Comparison of ENCODE assay signal across 8 cellular contexts in genomic region chr6:147515327-147515726, GRCh38. TPM values are rescaled to one million over a fixed set of nuclear protein-coding genes. Genes with fewer than 3 reads are reported as not detected.
"Had no signal": no experiment of that assay in that cellular context is flagged by ENCODE, and none has a peak within 500 bp of the region (broad histone marks: within the 10 kb centered on the region; RNA-seq: fewer than 3 reads in every experiment).

No MANE protein-coding gene starts in this region.

- H3K9me3 ChIP-seq: HAP-1 had no signal

- H3K4me1 Mint-ChIP-seq: IgD-negative memory B cell had no signal

- ATAC-seq: GM23338, HCT116 had no signal

- H3K9ac ChIP-seq: KMS-11 had no signal

- H3K27ac ChIP-seq: HL-60, KMS-11 had no signal

- H3K27ac Mint-ChIP-seq: GM23338, IgD-negative memory B cell had no signal

- H2AFZ ChIP-seq: GM23338 had no signal

- H3K36me3 ChIP-seq: HAP-1 had no signal

- H3K4me1 ChIP-seq: HAP-1 had no signal

- H3K4me3 ChIP-seq: GM23338, HAP-1 had no signal

- H3K4me3 Mint-ChIP-seq: GM23338, IgD-negative memory B cell had no signal

- DNase-seq: H7, KBM-7 had no signal

- H3K4me2 ChIP-seq: GM23338, KMS-11 had no signal

- H3K9me3 Mint-ChIP-seq: GM23338 had no signal

RNA-seq across cellular contexts. Expression of gene SAMD5, which starts 6.8 kb away (rescaled TPM):
- polyA plus RNA-seq: GM23338, IgD-negative memory B cell had no signal
